In the genomic region with DNA sequence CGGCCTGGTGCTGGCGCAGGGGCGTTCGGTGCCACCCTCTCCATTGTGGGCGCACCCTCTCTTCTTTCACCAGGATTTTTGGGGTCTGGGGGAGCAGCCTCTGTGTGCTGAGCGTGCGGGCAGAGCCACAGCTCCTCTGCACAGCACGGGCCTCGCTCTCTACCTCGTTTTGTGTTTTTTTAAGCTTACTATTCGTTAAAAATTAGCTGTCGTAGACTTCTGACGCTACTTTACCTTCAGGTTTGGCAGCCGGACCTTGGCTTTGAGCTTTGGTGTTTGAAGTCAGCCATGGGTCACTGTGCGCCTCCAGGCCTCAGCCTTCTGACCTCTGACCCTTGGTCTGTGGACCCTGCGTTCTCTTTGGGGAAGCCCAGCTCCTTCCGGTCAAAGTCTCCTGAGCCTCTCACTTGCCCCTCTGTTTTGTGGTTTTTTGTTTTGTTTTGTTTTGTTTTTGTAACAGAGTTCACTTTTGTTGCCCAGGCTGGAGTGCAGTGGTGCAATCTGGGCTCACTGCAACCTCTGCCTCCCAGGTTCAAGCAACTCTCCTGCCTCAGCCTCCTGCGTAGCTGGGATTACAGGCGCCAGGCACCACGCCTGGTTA, we compare ENCODE assay signal across 22 cellular contexts.
DNase-seq lines count a peak whose midpoint lies in the region; ATAC-seq and TF ChIP-seq lines count a peak whose summit lies in the region.
"Had no signal": no experiment of that assay in that cellular context is flagged by ENCODE, and none has a peak within 500 bp of the region (broad histone marks: within the 10 kb centered on the region; RNA-seq: fewer than 3 reads in every experiment).

No MANE protein-coding gene starts in this region.

- H3K4me2 ChIP-seq in neuronal stem cell (ENCODE audit: insufficient read depth, low read length, poor library complexity, severe bottlenecking) = no peak overlapping the region

- no peak overlapping the region for H2AK5ac ChIP-seq in neuronal stem cell (ENCODE audit: low read depth, low read length)

- H3K27ac ChIP-seq in right atrium auricular region (no peak overlapping the region), mucosa of rectum (ENCODE audit: low read depth in 2 of 2, low read length in 2 of 2) (peak overlapping the region; percentile 82 to 90), transverse colon (peak overlapping the region; percentile 80 to 90 (median 86)), neuronal stem cell (replicated peaks; ENCODE audit: low read length) (no peak overlapping the region)
- H3K27ac ChIP-seq: pancreas, vagina had no signal

- peak overlapping the region; percentile 60 to 68 for H3K9ac ChIP-seq in mucosa of rectum (ENCODE audit: low read depth in 1 of 2, low read length in 2 of 2)
- no peak overlapping the region for H3K9ac ChIP-seq in neuronal stem cell (ENCODE audit: low read depth, low read length, poor library complexity)
- H3K9ac ChIP-seq: BLaER1 treated with 17β-estradiol and CSF1 and Interleukin-3, amounts not matched to agents 10 nM and 100 nM had no signal

- no peaks in the 10 kb centered on the region for H3K9me3 Mint-ChIP-seq in endothelial cell (ENCODE audit: unreplicated experiment)

- TF ChIP-seq EP300 in transverse colon (IDR thresholded peaks at IDR 0.05; ENCODE audit: low read depth) = no peak

- intact Hi-C loops in Right ventricle myocardium inferior (cut with DNase I) = no loop called here
- intact Hi-C loops in transverse colon (cut with DNase I; ENCODE audit: low total_unique reads) = no loop called here

- H3K4me3 ChIP-seq in right atrium auricular region (no peak overlapping the region), mucosa of rectum (ENCODE audit: low read length in 2 of 2) (peak overlapping the region; percentile 32 to 54), transverse colon (peak overlapping the region in 3 of 4 donors; percentile 1 to 35 (median 11)), neuronal stem cell (ENCODE audit: low read length in 2 of 2) (no peak overlapping the region)
- H3K4me3 ChIP-seq: BLaER1 treated with 17β-estradiol and CSF1 and Interleukin-3, amounts not matched to agents 10 nM and 100 nM; pancreas; vagina had no signal

- H3K4me1 Mint-ChIP-seq in endothelial cell (ENCODE audit: unreplicated experiment) = peaks cover 9% of the 10 kb centered on the region

- H3K4me1 ChIP-seq in right atrium auricular region (no peaks in the 10 kb centered on the region), mucosa of rectum (ENCODE audit: control insufficient read depth in 2 of 2, insufficient read depth in 2 of 2, low read length in 2 of 2) (peaks cover 14 to 15% of the 10 kb centered on the region in 2 donors), transverse colon (peaks cover 0 to 23% (median 19%) of the 10 kb centered on the region in 4 donors), neuronal stem cell (ENCODE audit: control insufficient read depth in 2 of 2, insufficient read depth in 1 of 2, low read depth in 1 of 2, low read length in 2 of 2) (peaks cover 7 to 16% of the 10 kb centered on the region in 2 donors)
- H3K4me1 ChIP-seq: heart right ventricle, pancreas, vagina had no signal

- DNase-seq in Right ventricle myocardium inferior (ENCODE audit: missing footprints) = peak; percentile 41
- no peak for DNase-seq in right atrium auricular region (ENCODE audit: low spot score)
- no peak for DNase-seq in endothelial cell (ENCODE audit: low spot score)
- DNase-seq in transverse colon = no peak
- DNase-seq in NAMALWA (ENCODE audit: low spot score) = no peak
- no peak for DNase-seq in effector CD4-positive, alpha-beta T cell
- DNase-seq in neuronal stem cell (ENCODE audit: low spot score) = no peak
- DNase-seq: activated CD4-positive, alpha-beta T cell treated with anti-CD3 and anti-CD28 coated beads for 4 hours; cortex of kidney; EL; GOT3; heart right ventricle; NCI-H2081 treated with DMSO at 0.1 percent for 48 hours; NCI-H446 treated with DMSO at 0.1 percent for 48 hours; OCI-M1; pancreas; SHP77 treated with DMSO at 0.1 percent for 48 hours; substantia nigra; SW 1271 had no signal

- peaks cover 26% of the 10 kb centered on the region for H3K36me3 Mint-ChIP-seq in endothelial cell (ENCODE audit: low read depth, unreplicated experiment)

- no peak overlapping the region for H4K91ac ChIP-seq in neuronal stem cell (ENCODE audit: low read depth, low read length, poor library complexity)

- H2BK12ac ChIP-seq in neuronal stem cell (ENCODE audit: low read length) = no peak overlapping the region

- no peak overlapping the region for H3K14ac ChIP-seq in neuronal stem cell (ENCODE audit: low read length)

- in situ Hi-C loops in transverse colon (cut with MboI; ENCODE audit: low pct_ligation_motif_present in 1 of 4, low pct_unique_long_range_greater_than_20kb in 1 of 4, low sequenced_read_pairs in 3 of 4) = no loop called here

- peaks cover 23% of the 10 kb centered on the region for H3K79me1 ChIP-seq in neuronal stem cell (ENCODE audit: low read depth, low read length)

- H3K36me3 ChIP-seq in right atrium auricular region = peaks cover 46% of the 10 kb centered on the region
- H3K36me3 ChIP-seq in mucosa of rectum (ENCODE audit: control insufficient read depth in 2 of 2, insufficient read depth in 2 of 2, low read length in 2 of 2) = peaks cover 31 to 47% of the 10 kb centered on the region in 2 donors
- H3K36me3 ChIP-seq in transverse colon = peaks cover 0 to 37% (median 12%) of the 10 kb centered on the region in 4 donors
- peaks cover 27 to 91% of the 10 kb centered on the region in 2 donors for H3K36me3 ChIP-seq in neuronal stem cell (replicated peaks in 1 of 2; ENCODE audit: control insufficient read depth in 2 of 2, insufficient read depth in 2 of 2, low read length in 2 of 2)

- peak overlapping the region; percentile 31 for H3K27ac Mint-ChIP-seq in endothelial cell (ENCODE audit: unreplicated experiment)

- ATAC-seq in Right ventricle myocardium inferior = no peak

- 62 to 66% methylated on average over 11 to 20 of the region's 20 CpGs for WGBS in transverse colon (ENCODE audit: low coverage in 1 of 2), 2 donors
- no CpG with 5 or more reads among the region's 20 CpGs for WGBS in neuronal stem cell (ENCODE audit: extremely low coverage in 2 of 2, insufficient read length in 2 of 2, insufficient replicate concordance in 1 of 2), 2 donors

- H3K18ac ChIP-seq in neuronal stem cell (ENCODE audit: low read length) = no peak overlapping the region

- no peak overlapping the region for H4K8ac ChIP-seq in neuronal stem cell (ENCODE audit: low read depth, low read length)

- H3K9me3 ChIP-seq in right atrium auricular region (no peaks in the 10 kb centered on the region), mucosa of rectum (ENCODE audit: control insufficient read depth in 2 of 2, low read length in 2 of 2) (no peaks in the 10 kb centered on the region), transverse colon (no peaks in the 10 kb centered on the region), neuronal stem cell (replicated peaks in 1 of 2; ENCODE audit: control insufficient read depth in 2 of 2, insufficient read depth in 1 of 2, low read depth in 1 of 2, low read length in 2 of 2) (peaks cover 1 to 6% of the 10 kb centered on the region in 2 donors)
- H3K9me3 ChIP-seq: heart right ventricle, pancreas, vagina had no signal

- peaks cover 6% of the 10 kb centered on the region for H3K27me3 Mint-ChIP-seq in endothelial cell (ENCODE audit: unreplicated experiment)

- no peak overlapping the region for H2BK15ac ChIP-seq in neuronal stem cell (ENCODE audit: low read length)

- H2BK5ac ChIP-seq in neuronal stem cell (ENCODE audit: low read length) = no peak overlapping the region

- H3K4ac ChIP-seq in neuronal stem cell (ENCODE audit: low read length) = no peak overlapping the region

- no peak overlapping the region for H3K4me3 Mint-ChIP-seq in endothelial cell (ENCODE audit: unreplicated experiment)

- TF ChIP-seq CTCF in right atrium auricular region (IDR thresholded peaks at IDR 0.05) = no peak
- TF ChIP-seq CTCF in endothelial cell (IDR thresholded peaks at IDR 0.05; ENCODE audit: unreplicated experiment) = no peak
- TF ChIP-seq CTCF in transverse colon (IDR thresholded peaks at IDR 0.05) = no peak

- H2BK120ac ChIP-seq in neuronal stem cell (ENCODE audit: low read depth, low read length) = no peak overlapping the region

- peak; percentile 54 for TF ChIP-seq POLR2A in transverse colon (IDR thresholded peaks at IDR 0.05)

- no peaks in the 10 kb centered on the region for H3K27me3 ChIP-seq in right atrium auricular region
- H3K27me3 ChIP-seq in mucosa of rectum (ENCODE audit: control insufficient read depth in 2 of 2, insufficient read depth in 2 of 2, low read length in 2 of 2) = no peaks in the 10 kb centered on the region
- H3K27me3 ChIP-seq in transverse colon = no peaks in the 10 kb centered on the region
- no peaks in the 10 kb centered on the region for H3K27me3 ChIP-seq in neuronal stem cell (ENCODE audit: control insufficient read depth in 3 of 3, insufficient read depth in 3 of 3, low read depth in 1 of 3, low read length in 3 of 3)
- H3K27me3 ChIP-seq: BLaER1 treated with 17β-estradiol and CSF1 and Interleukin-3, amounts not matched to agents 10 nM and 100 nM; heart right ventricle; pancreas; vagina had no signal

- no peak overlapping the region for H2AFZ ChIP-seq in neuronal stem cell (ENCODE audit: low read length)

- H3K23ac ChIP-seq in neuronal stem cell (ENCODE audit: low read depth, low read length, poor library complexity) = no peak overlapping the region

Comparison
In these comparisons a context has a peak if more than half of its experiments do, and no peak if none do; other contexts are left out.
1. H3K27ac ChIP-seq: peak in mucosa of rectum (2 of 2) and transverse colon (4 of 4); none in right atrium auricular region (0 of 2) and neuronal stem cell (single experiment).
2. H3K4me3 ChIP-seq: peak in mucosa of rectum (2 of 2) and transverse colon (3 of 4); none in right atrium auricular region (0 of 2) and neuronal stem cell (0 of 2).